ENCODE assay signal across 8 cellular contexts in the genomic region with DNA sequence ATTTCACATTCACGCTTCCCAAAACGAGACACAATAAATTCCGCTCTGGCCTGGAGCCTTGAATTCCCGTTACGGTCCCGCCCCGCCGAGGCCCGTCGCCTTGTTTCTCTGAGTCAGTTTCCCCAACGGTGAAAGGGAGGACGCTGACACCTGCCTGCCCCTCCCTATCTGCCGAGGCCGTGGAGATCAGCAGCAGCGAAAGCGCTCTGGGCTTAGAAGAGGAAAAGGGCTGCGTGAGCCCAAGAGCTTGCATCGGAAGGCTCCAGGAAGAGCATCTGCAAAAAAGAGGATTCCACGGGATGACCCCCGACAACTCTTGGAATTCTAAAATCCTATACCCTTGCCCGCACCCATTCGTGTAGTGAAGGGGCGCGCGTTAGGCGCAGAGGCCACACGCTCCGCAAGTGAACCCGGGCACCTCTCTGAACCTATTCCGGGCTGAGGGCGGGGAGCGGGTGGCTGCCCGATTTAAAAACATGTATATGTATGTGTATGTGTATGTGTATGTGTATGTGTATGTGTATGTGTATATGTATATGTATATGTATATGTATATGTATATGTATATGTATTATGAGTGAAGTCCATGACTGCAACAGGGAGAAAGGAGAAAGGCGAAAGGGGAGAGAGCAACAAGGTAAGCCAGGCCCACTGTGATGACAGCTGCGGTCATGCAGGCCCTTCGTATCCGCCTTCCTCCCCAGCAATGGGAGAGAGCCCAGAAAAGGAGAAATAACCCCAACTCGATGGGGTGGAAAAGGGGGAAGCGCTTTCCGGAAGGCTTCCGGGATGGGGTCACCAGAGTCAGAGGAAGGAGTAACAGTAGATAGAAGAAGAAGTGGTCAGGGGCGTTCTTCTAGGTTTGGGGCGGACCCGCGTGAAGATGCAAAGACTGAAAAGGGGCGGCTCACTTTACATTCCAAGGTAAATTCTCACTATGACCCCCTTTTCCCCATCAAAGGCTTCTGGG. TPM values are rescaled to one million over a fixed set of nuclear protein-coding genes. Genes with fewer than 3 reads are reported as not detected.
DNase-seq lines count a peak whose midpoint lies in the region; ATAC-seq and TF ChIP-seq lines count a peak whose summit lies in the region.

No MANE protein-coding gene starts in this region.

- H3K36me3 Mint-ChIP-seq in naive B cell, result no peaks in the 10 kb centered on the region

- no peaks in the 10 kb centered on the region for H3K9me3 ChIP-seq in endocrine pancreas (ENCODE audit: control insufficient read depth, low read length)

- no peaks in the 10 kb centered on the region for H3K36me3 ChIP-seq in endocrine pancreas (ENCODE audit: control insufficient read depth, insufficient read depth, low read length)

- DNase-seq in NCI-H748 (lab: John Stamatoyannopoulos, UW; ENCODE audit: unreplicated experiment) (peak; percentile 48), NCI-H748 treated with DMSO at 0.1 percent for 48 hours (lab: John Stamatoyannopoulos, UW) (no peak), LNCaP clone FGC (ENCODE audit: low read depth) (no peak), naive B cell (peak; percentile 57)
- DNase-seq in activated CD4-positive, alpha-beta T cell treated with anti-CD3 and anti-CD28 coated beads, Interleukin-2, amount 50 U/mL, for 1 hour, result peak; percentile 47
- DNase-seq in stimulated activated naive CD8-positive, alpha-beta T cell treated with anti-CD3 and anti-CD28 coated beads, Interleukin-15, Interleukin-2, amounts not matched to agents 100 U/mL and 50 U/mL, for 24 hours, result peak; percentile 71

- H3K27me3 Mint-ChIP-seq in naive B cell, result no peaks in the 10 kb centered on the region

- H3K4me3 ChIP-seq in LNCaP clone FGC (ENCODE audit: low read depth, low read length) (peak overlapping the region; percentile 80), endocrine pancreas (ENCODE audit: control insufficient read depth, insufficient read depth, low read length) (peak overlapping the region; percentile 8)

- H3K27me3 ChIP-seq in endocrine pancreas (ENCODE audit: control insufficient read depth, insufficient read depth, low read length), result no peaks in the 10 kb centered on the region

- peak overlapping the region; percentile 92 to 99 (median 97) for H3K27ac Mint-ChIP-seq in naive B cell

- no peaks in the 10 kb centered on the region for H3K9me3 Mint-ChIP-seq in naive B cell

- H3K4me1 ChIP-seq in endocrine pancreas (ENCODE audit: control insufficient read depth, insufficient read depth, low read length), result no peaks in the 10 kb centered on the region

- peaks cover 22 to 40% (median 35%) of the 10 kb centered on the region in 3 donors for H3K4me1 Mint-ChIP-seq in naive B cell

- no peak for TF ChIP-seq CTCF in LNCaP clone FGC (IDR thresholded peaks at IDR 0.05; ENCODE audit: control insufficient read depth, extremely low read depth, insufficient read depth)

- peak in 1 of 2 donors; percentile 8 for ATAC-seq in naive B cell (ENCODE audit: low read depth in 2 of 2)
- peak; percentile 24 for ATAC-seq in stimulated activated naive CD8-positive, alpha-beta T cell treated with anti-CD3 and anti-CD28 coated beads, Interleukin-15, Interleukin-2, amounts not matched to agents 100 U/mL and 50 U/mL, for 24 hours
- ATAC-seq in GM19328 (IDR thresholded peaks at IDR 0.05; ENCODE audit: unreplicated experiment), result no peak

- H3K4me3 Mint-ChIP-seq in naive B cell, result peak overlapping the region; percentile 88 to 99 (median 97)

- H3K9ac ChIP-seq in endocrine pancreas (ENCODE audit: control insufficient read depth, insufficient read depth, low read length), result peak overlapping the region; percentile 35

RNA-seq across cellular contexts. Expression of a gene that starts 0.9 kb away (rescaled TPM):
- polyA plus RNA-seq in naive B cell (ENCODE audit: low read depth in 6 of 6), result 10 to 100 TPM in 4 of 6 donors, 1 to 10 TPM in 2; 4.6 to 24.6 (median 14.2) TPM

RNA-seq across cellular contexts. Expression of a gene that starts 41.8 kb away (rescaled TPM):
- not detected for polyA plus RNA-seq in naive B cell (ENCODE audit: low read depth in 6 of 6)

Comparison
In these comparisons a context has a peak if more than half of its experiments do, and no peak if none do; other contexts are left out.
1. DNase-seq: peak in NCI-H748 (single experiment), activated CD4-positive, alpha-beta T cell treated with anti-CD3 and anti-CD28 coated beads, Interleukin-2, amount 50 U/mL, for 1 hour (single experiment), naive B cell (single experiment) and stimulated activated naive CD8-positive, alpha-beta T cell treated with anti-CD3 and anti-CD28 coated beads, Interleukin-15, Interleukin-2, amounts not matched to agents 100 U/mL and 50 U/mL, for 24 hours (single experiment); none in NCI-H748 treated with DMSO at 0.1 percent for 48 hours (single experiment) and LNCaP clone FGC (single experiment).